In genomic region chr7:116864084-116864483, GRCh38 we compare ENCODE assay signal across 7 cellular contexts. TPM values are rescaled to one million over a fixed set of nuclear protein-coding genes. Genes with fewer than 3 reads are reported as not detected.
DNase-seq lines count a peak whose midpoint lies in the region; ATAC-seq, FAIRE-seq and TF ChIP-seq lines count a peak whose summit lies in the region.

No MANE protein-coding gene starts in this region.

- peaks cover 61% of the 10 kb centered on the region for H3K4me1 Mint-ChIP-seq in HFFc6 (ENCODE audit: low read depth)

- ATAC-seq in right cardiac atrium, result no peak

- intact Hi-C loops in right cardiac atrium (cut with DNase I), result no loop called here
- intact Hi-C loops in spleen (cut with DNase I; ENCODE audit: low total_unique reads), result no loop called here
- intact Hi-C loops in prostate gland (cut with DNase I), result no loop called here

- H3K4me1 ChIP-seq in right cardiac atrium (ENCODE audit: control insufficient read depth, insufficient read depth, low read length), result no peaks in the 10 kb centered on the region
- H3K4me1 ChIP-seq in spleen, result peaks cover 33 to 81% (median 62%) of the 10 kb centered on the region in 6 donors
- no peaks in the 10 kb centered on the region for H3K4me1 ChIP-seq in prostate gland (replicated peaks)

- WGBS in right cardiac atrium, result 21% methylated on average over 4 of the region's 4 CpGs
- 32 to 43% (median 36%) methylated on average over 4 of the region's 4 CpGs for WGBS in spleen, 5 donors
- WGBS in prostate gland, result 33% methylated on average over 4 of the region's 4 CpGs

- H3K4me3 ChIP-seq in right cardiac atrium (ENCODE audit: low read length) (peak overlapping the region; percentile 81), spleen (peak overlapping the region; percentile 63 to 89 (median 79)), prostate gland (peak overlapping the region in 1 of 2 donors; percentile 95)

- no peak for TF ChIP-seq CTCF in HFFc6 (IDR thresholded peaks at IDR 0.05)
- TF ChIP-seq CTCF in VCaP (conservative IDR thresholded peaks at IDR 0.05), result no peak
- no peak for TF ChIP-seq CTCF in spleen (IDR thresholded peaks at IDR 0.05 in 8 of 11, conservative IDR thresholded peaks at IDR 0.05 in 3 of 11)
- TF ChIP-seq CTCF in prostate gland (IDR thresholded peaks at IDR 0.05), result no peak

- H3K9me3 ChIP-seq in right cardiac atrium (ENCODE audit: control insufficient read depth, low read length) (no peaks in the 10 kb centered on the region), spleen (no peaks in the 10 kb centered on the region), prostate gland (no peaks in the 10 kb centered on the region)

- DNase-seq in HFFc6 (no peak), right cardiac atrium (no peak), spleen (no peak), GM19239 (ENCODE audit: insufficient read length, low spot score) (no peak), prostate gland (ENCODE audit: low spot score) (no peak), HPDE6-E6E7 (ENCODE audit: extremely low spot score) (no peak)

- peak overlapping the region; percentile 97 for H3K27ac ChIP-seq in VCaP
- H3K27ac ChIP-seq in right cardiac atrium (ENCODE audit: low read length), result peak overlapping the region; percentile 64
- peak overlapping the region in 6 of 8 donors; percentile 6 to 100 (median 99) for H3K27ac ChIP-seq in spleen
- no peak overlapping the region for H3K27ac ChIP-seq in prostate gland

- peaks cover 27% of the 10 kb centered on the region for H3K36me3 Mint-ChIP-seq in HFFc6 (ENCODE audit: low read depth)

- TF ChIP-seq POLR2A in spleen (IDR thresholded peaks at IDR 0.05) (no peak), prostate gland (IDR thresholded peaks at IDR 0.05) (no peak)

- H3K36me3 ChIP-seq in spleen (peaks cover 0 to 5% (median 0%) of the 10 kb centered on the region in 6 donors), prostate gland (no peaks in the 10 kb centered on the region)

- peak overlapping the region; percentile 94 for H3K27ac Mint-ChIP-seq in HFFc6

- peaks cover 4% of the 10 kb centered on the region for H3K27me3 Mint-ChIP-seq in HFFc6 (ENCODE audit: insufficient read depth)

- H3K4me3 Mint-ChIP-seq in HFFc6, result peak overlapping the region; percentile 99

- FAIRE-seq in GM19239 (lab: Jason Lieb, UNC), result no peak

- H3K27me3 ChIP-seq in right cardiac atrium (ENCODE audit: control insufficient read depth, insufficient read depth) (no peaks in the 10 kb centered on the region), spleen (replicated peaks in 1 of 7) (no peaks in the 10 kb centered on the region), prostate gland (replicated peaks; ENCODE audit: insufficient read depth) (no peaks in the 10 kb centered on the region)

- no peaks in the 10 kb centered on the region for H3K9me3 Mint-ChIP-seq in HFFc6

RNA-seq across cellular contexts. Expression of gene CAPZA2, which starts 1.7 kb away (rescaled TPM):
- total RNA-seq in HFFc6 (2021; fragmentation: NEBNext Ultra II Directional; extraction: Animal tissue kit (Norgen Biotek cat#: 25700)), result 100 to 1,000 TPM; 216 to 311 (median 275) TPM
- total RNA-seq in right cardiac atrium (100 to 1,000 TPM; 318 to 447 (median 349) TPM), spleen (100 to 1,000 TPM; 117 to 263 (median 186) TPM), prostate gland (10 to 100 TPM; 76.0 to 80.0 TPM)
- polyA plus RNA-seq in right cardiac atrium (71.9 TPM), spleen (10 to 100 TPM; 27.6 to 68.1 (median 38.6) TPM)

Comparison
In these comparisons a context has a peak if more than half of its experiments do, and no peak if none do; other contexts are left out.
1. H3K27ac ChIP-seq: peak in VCaP (single experiment), right cardiac atrium (single experiment) and spleen (6 of 8); none in prostate gland (0 of 2).